11 cellular contexts compared by ENCODE assay signal in genomic region chr21:31159808-31160207, GRCh38.
DNase-seq lines count a peak whose midpoint lies in the region; ATAC-seq and TF ChIP-seq lines count a peak whose summit lies in the region.
"Had no signal": no experiment of that assay in that cellular context is flagged by ENCODE, and none has a peak within 500 bp of the region (broad histone marks: within the 10 kb centered on the region; RNA-seq: fewer than 3 reads in every experiment).

No MANE protein-coding gene starts in this region.

- no peaks in the 10 kb centered on the region for H3K27me3 Mint-ChIP-seq in CD8-positive, alpha-beta T cell (ENCODE audit: low read depth)
- H3K27me3 Mint-ChIP-seq in T-cell (no peaks in the 10 kb centered on the region), endodermal cell (ENCODE audit: insufficient read depth) (no peaks in the 10 kb centered on the region)

- no peak overlapping the region for H3K4ac ChIP-seq in trophoblast cell (ENCODE audit: low read depth, low read length)

- peaks cover 69% of the 10 kb centered on the region for H3K4me1 Mint-ChIP-seq in CD8-positive, alpha-beta T cell (ENCODE audit: low read depth)
- peaks cover 66 to 82% (median 78%) of the 10 kb centered on the region in 3 donors for H3K4me1 Mint-ChIP-seq in T-cell
- H3K4me1 Mint-ChIP-seq in endodermal cell = peaks cover 40% of the 10 kb centered on the region

- no peak overlapping the region for H3K23ac ChIP-seq in trophoblast cell (ENCODE audit: low read length)

- intact Hi-C loops in CD8-positive, alpha-beta T cell (cut with DNase I, micrococcal nuclease) = loop anchor here in 1 of 2 experiments (1.0 to 2.0 kb wide), 3 partner anchors 9 to 27 kb away; no protein-coding TSS in a partner anchor

- H3K4me3 ChIP-seq in CD8-positive, alpha-beta T cell (ENCODE audit: low read depth, low read length) = no peak overlapping the region
- H3K4me3 ChIP-seq in endodermal cell (ENCODE audit: low read length) (peak overlapping the region; percentile 78), neuron (ENCODE audit: low read length) (peak overlapping the region; percentile 45), trophoblast cell (ENCODE audit: low read depth, low read length) (no peak overlapping the region)
- H3K4me3 ChIP-seq: mucosa of descending colon had no signal

- peak overlapping the region; percentile 93 for H3K27ac Mint-ChIP-seq in CD8-positive, alpha-beta T cell
- peak overlapping the region; percentile 92 to 98 for H3K27ac Mint-ChIP-seq in T-cell
- peak overlapping the region; percentile 93 for H3K27ac Mint-ChIP-seq in endodermal cell

- H3K79me1 ChIP-seq in trophoblast cell (ENCODE audit: low read length) = no peaks in the 10 kb centered on the region

- POLR2A ChIA-PET in CD8-positive, alpha-beta T cell (lab: Charles Lee) = interaction anchor here (1.2 to 4.5 kb wide), 5 partner anchors 14 to 26 kb away, joined by 3 to 30 read pairs (median 5); no protein-coding TSS in a partner anchor
- POLR2A ChIA-PET in T-cell (lab: Charles Lee) = no interaction called here

- H3K27ac ChIP-seq in CD8-positive, alpha-beta T cell (ENCODE audit: low read depth, low read length) = peak overlapping the region; percentile 42
- H3K27ac ChIP-seq in endodermal cell (ENCODE audit: low read depth, low read length) (no peak overlapping the region), trophoblast cell (ENCODE audit: low read depth, low read length) (no peak overlapping the region)

- peak overlapping the region; percentile 61 for H3K4me3 Mint-ChIP-seq in CD8-positive, alpha-beta T cell
- H3K4me3 Mint-ChIP-seq in T-cell = peak overlapping the region; percentile 65 to 71 (median 66)
- peak overlapping the region; percentile 73 for H3K4me3 Mint-ChIP-seq in endodermal cell

- no peak for ATAC-seq in CD8-positive, alpha-beta T cell
- no peak for ATAC-seq in T-cell (replicated peaks in 1 of 4)

- H3K4me2 ChIP-seq in trophoblast cell (ENCODE audit: low read length) = no peak overlapping the region

- no peak overlapping the region for H2AK5ac ChIP-seq in trophoblast cell (ENCODE audit: low read length)

- H3K18ac ChIP-seq in trophoblast cell (ENCODE audit: low read length) = no peak overlapping the region

- no peak overlapping the region for H2BK5ac ChIP-seq in trophoblast cell (ENCODE audit: low read depth, low read length, poor library complexity)

- H2AFZ ChIP-seq in neuron (ENCODE audit: low read depth, low read length) = no peak overlapping the region
- no peak overlapping the region for H2AFZ ChIP-seq in trophoblast cell (ENCODE audit: insufficient read depth, low read length, poor library complexity)

- no peak overlapping the region for H2BK12ac ChIP-seq in trophoblast cell (ENCODE audit: low read length)

- H4K91ac ChIP-seq in trophoblast cell (ENCODE audit: low read depth, low read length) = no peak overlapping the region

- peaks cover 5% of the 10 kb centered on the region for H3K9me3 ChIP-seq in CD8-positive, alpha-beta T cell (ENCODE audit: low read length)
- H3K9me3 ChIP-seq in endodermal cell (ENCODE audit: control insufficient read depth, low read length) (peaks cover 33% of the 10 kb centered on the region), neuron (ENCODE audit: low read length) (peaks cover 5% of the 10 kb centered on the region), trophoblast cell (ENCODE audit: insufficient read depth, low read depth, low read length) (peaks cover 2% of the 10 kb centered on the region)

- no peak overlapping the region for H2BK120ac ChIP-seq in trophoblast cell (ENCODE audit: insufficient read depth, low read length, poor library complexity)

- peaks cover 68% of the 10 kb centered on the region for H3K4me1 ChIP-seq in CD8-positive, alpha-beta T cell (ENCODE audit: insufficient read depth, low read length)
- H3K4me1 ChIP-seq in endodermal cell (ENCODE audit: control insufficient read depth, insufficient read depth, low read length) (peaks cover 14% of the 10 kb centered on the region), neuron (ENCODE audit: insufficient read depth, low read length) (peaks cover 35% of the 10 kb centered on the region), trophoblast cell (ENCODE audit: control insufficient read depth in 1 of 2, insufficient read depth in 2 of 2, low read length in 2 of 2) (peaks cover 6 to 7% of the 10 kb centered on the region in 2 experiments)

- no peaks in the 10 kb centered on the region for H3K27me3 ChIP-seq in CD8-positive, alpha-beta T cell (ENCODE audit: insufficient read depth, low read length)
- H3K27me3 ChIP-seq in endodermal cell (ENCODE audit: control insufficient read depth, insufficient read depth, low read length, poor library complexity, severe bottlenecking) (no peaks in the 10 kb centered on the region), neuron (ENCODE audit: insufficient read depth, low read length) (no peaks in the 10 kb centered on the region), trophoblast cell (ENCODE audit: insufficient read depth, low read length) (no peaks in the 10 kb centered on the region)

- no peaks in the 10 kb centered on the region for H3K36me3 ChIP-seq in CD8-positive, alpha-beta T cell (ENCODE audit: insufficient read depth, low read length)
- peaks cover 30% of the 10 kb centered on the region for H3K36me3 ChIP-seq in endodermal cell (ENCODE audit: control insufficient read depth, insufficient read depth, low read length)
- H3K36me3 ChIP-seq in neuron (ENCODE audit: insufficient read depth, low read length) = no peaks in the 10 kb centered on the region
- H3K36me3 ChIP-seq in trophoblast cell (ENCODE audit: control insufficient read depth in 1 of 2, insufficient read depth in 2 of 2, low read length in 2 of 2) = peaks cover 0 to 2% of the 10 kb centered on the region in 2 experiments

- H3K36me3 Mint-ChIP-seq in CD8-positive, alpha-beta T cell = peaks cover 19% of the 10 kb centered on the region
- H3K36me3 Mint-ChIP-seq in T-cell = peaks cover 18% of the 10 kb centered on the region
- H3K36me3 Mint-ChIP-seq in endodermal cell (ENCODE audit: low read depth) = peaks cover 31% of the 10 kb centered on the region

- TF ChIP-seq CTCF in CD8-positive, alpha-beta T cell (IDR thresholded peaks at IDR 0.05) = no peak
- TF ChIP-seq CTCF in endodermal cell (conservative IDR thresholded peaks at IDR 0.05) (no peak), GM10266 (IDR thresholded peaks at IDR 0.05; ENCODE audit: control insufficient read depth, insufficient read depth, low read depth, missing control alignments) (no peak)

- DNase-seq in CD8-positive, alpha-beta T cell = no peak
- DNase-seq in T-cell = no peak
- no peak for DNase-seq in endodermal cell
- DNase-seq in trophoblast cell = no peak
- no peak for DNase-seq in stimulated activated naive CD4-positive, alpha-beta T cell treated with Interleukin-2 at 50 U/mL for 16 hours (lab: John Stamatoyannopoulos, UW)
- no peak for DNase-seq in HPDE6-E6E7 (ENCODE audit: extremely low spot score)
- no peak for DNase-seq in GM10266 (ENCODE audit: extremely low spot score)
- DNase-seq: mucosa of descending colon, NCI-H146, NCI-H69 had no signal

- WGBS in endodermal cell (ENCODE audit: insufficient coverage in 1 of 2, insufficient read length in 1 of 2), 2 experiments = 34% methylated on average over 5 of the region's 5 CpGs; no CpG with 5 or more reads in 1 of the 2 experiments
- WGBS in trophoblast cell (ENCODE audit: extremely low coverage, insufficient coverage, insufficient read length) = no CpG with 5 or more reads among the region's 5 CpGs

- CTCF ChIA-PET in CD8-positive, alpha-beta T cell (lab: Charles Lee) = interaction anchor here (1.0 to 4.8 kb wide), 7 partner anchors 15 to 421 kb away, joined by 3 to 46 read pairs (median 6); no protein-coding TSS in a partner anchor
- CTCF ChIA-PET in T-cell (lab: Charles Lee) = interaction anchor here in 1 of 2 donors (0.9 to 2.3 kb wide), 3 partner anchors 17 to 27 kb away, joined by 3 to 8 read pairs (median 4); no protein-coding TSS in a partner anchor

- H3K9me3 Mint-ChIP-seq in CD8-positive, alpha-beta T cell = peaks cover 9% of the 10 kb centered on the region
- H3K9me3 Mint-ChIP-seq in T-cell (peaks cover 0 to 8% (median 5%) of the 10 kb centered on the region in 3 donors), endodermal cell (peaks cover 33% of the 10 kb centered on the region)

- H3K14ac ChIP-seq in trophoblast cell (ENCODE audit: low read length) = no peak overlapping the region

- H3K79me2 ChIP-seq in trophoblast cell (ENCODE audit: control insufficient read depth, insufficient read depth, low read length, poor library complexity) = no peaks in the 10 kb centered on the region

- H4K8ac ChIP-seq in trophoblast cell (ENCODE audit: low read depth, low read length) = no peak overlapping the region

- H4K12ac ChIP-seq in trophoblast cell (ENCODE audit: low read depth, low read length) = no peak overlapping the region

- peak overlapping the region; percentile 69 for H3K9ac ChIP-seq in endodermal cell (ENCODE audit: extremely low read depth, low read length, poor library complexity, severe bottlenecking)
- H3K9ac ChIP-seq in trophoblast cell (ENCODE audit: low read length) = no peak overlapping the region

Comparison
In these comparisons a context has a peak if more than half of its experiments do, and no peak if none do; other contexts are left out.
1. H3K4me3 ChIP-seq: peak in endodermal cell (single experiment) and neuron (single experiment); none in CD8-positive, alpha-beta T cell (single experiment) and trophoblast cell (single experiment).
2. Peak in every context shown above with its lines, with median percentiles within 50 percentile points of each other: H3K27ac Mint-ChIP-seq and H3K4me3 Mint-ChIP-seq.